27 cellular contexts compared by ENCODE assay signal in genomic region chr2:153394247-153394646, GRCh38.
"Had no signal": no experiment of that assay in that cellular context is flagged by ENCODE, and none has a peak within 500 bp of the region (broad histone marks: within the 10 kb centered on the region; RNA-seq: fewer than 3 reads in every experiment).

No MANE protein-coding gene starts in this region.

- H3K27ac ChIP-seq: neural progenitor cell, ovary, parathyroid adenoma, psoas muscle, right lobe of liver, sigmoid colon, skin epidermis, stomach, thoracic aorta, thyroid gland, tibial nerve, upper lobe of left lung, vagina had no signal

- H3K27me3 ChIP-seq: neural progenitor cell, ovary, right lobe of liver, sigmoid colon, stomach, thyroid gland, tibial nerve, upper lobe of left lung, vagina had no signal

- H3K4me3 ChIP-seq: neural progenitor cell, ovary, psoas muscle, right lobe of liver, sigmoid colon, skin epidermis, stomach, thoracic aorta, thyroid gland, tibial nerve, upper lobe of left lung, vagina had no signal

- ATAC-seq: naive thymus-derived CD4-positive, alpha-beta T cell; natural killer cell; psoas muscle; right cardiac atrium; right lobe of liver; stimulated activated effector memory CD8-positive, alpha-beta T cell treated with anti-CD3 and anti-CD28 coated beads, Interleukin-12 subunit alpha, Interleukin-12 subunit beta, amount 100 ng/mL, for 72 hours; stimulated activated naive B cell treated with anti-CD40 and anti-IgM and Interleukin-4, amounts not matched to agents 10 μg/mL and 1 μg/mL and 100 μg/mL, for 72 hours had no signal

- FAIRE-seq: urothelium cell line had no signal

- H2AFZ ChIP-seq: neural progenitor cell, parathyroid adenoma had no signal

- H3K4me1 ChIP-seq: neural progenitor cell, parathyroid adenoma, psoas muscle, right lobe of liver, sigmoid colon, stomach, thyroid gland, tibial nerve, upper lobe of left lung, vagina had no signal

- DNase-seq: naive thymus-derived CD4-positive, alpha-beta T cell; natural killer cell; occipital lobe; ovary; posterior cingulate gyrus; psoas muscle; retina; right cardiac atrium; right lobe of liver; sigmoid colon; stimulated activated CD4-positive, alpha-beta T cell treated with anti-CD3 and anti-CD28 coated beads, Interleukin-15, amount 100 ng/mL, for 24 hours; stimulated activated CD4-positive, alpha-beta T cell treated with anti-CD3 and anti-CD28 coated beads, Interleukin-2, amount 100 ng/mL, for 24 hours; stimulated activated CD4-positive, alpha-beta T cell treated with anti-CD3 and anti-CD28 coated beads, Interleukin-2, amount 100 ng/mL, for 48 hours; stimulated activated CD4-positive, alpha-beta T cell treated with anti-CD3 and anti-CD28 coated beads, Interleukin-4, amount 100 ng/mL, for 24 hours; stimulated activated naive B cell treated with anti-CD40 and anti-IgM and Interleukin-4, amounts not matched to agents 10 μg/mL and 1 μg/mL and 100 μg/mL, for 72 hours; stimulated activated naive CD4-positive, alpha-beta T cell treated with Interleukin-2 at 50 U/mL for 16 hours; stomach; thyroid gland; upper lobe of left lung had no signal

- H3K9me3 ChIP-seq: ovary, psoas muscle, right lobe of liver, thoracic aorta, thyroid gland, upper lobe of left lung, vagina had no signal

- H3K9ac ChIP-seq: neural progenitor cell, parathyroid adenoma had no signal

- H3K4me2 ChIP-seq: neural progenitor cell had no signal

- H3K79me2 ChIP-seq: parathyroid adenoma had no signal

- H3K36me3 ChIP-seq: neural progenitor cell, ovary, right lobe of liver, sigmoid colon, stomach, thoracic aorta, thyroid gland, tibial nerve, upper lobe of left lung, vagina had no signal
